ENCODE assay signal across 12 cellular contexts in the genomic region with DNA sequence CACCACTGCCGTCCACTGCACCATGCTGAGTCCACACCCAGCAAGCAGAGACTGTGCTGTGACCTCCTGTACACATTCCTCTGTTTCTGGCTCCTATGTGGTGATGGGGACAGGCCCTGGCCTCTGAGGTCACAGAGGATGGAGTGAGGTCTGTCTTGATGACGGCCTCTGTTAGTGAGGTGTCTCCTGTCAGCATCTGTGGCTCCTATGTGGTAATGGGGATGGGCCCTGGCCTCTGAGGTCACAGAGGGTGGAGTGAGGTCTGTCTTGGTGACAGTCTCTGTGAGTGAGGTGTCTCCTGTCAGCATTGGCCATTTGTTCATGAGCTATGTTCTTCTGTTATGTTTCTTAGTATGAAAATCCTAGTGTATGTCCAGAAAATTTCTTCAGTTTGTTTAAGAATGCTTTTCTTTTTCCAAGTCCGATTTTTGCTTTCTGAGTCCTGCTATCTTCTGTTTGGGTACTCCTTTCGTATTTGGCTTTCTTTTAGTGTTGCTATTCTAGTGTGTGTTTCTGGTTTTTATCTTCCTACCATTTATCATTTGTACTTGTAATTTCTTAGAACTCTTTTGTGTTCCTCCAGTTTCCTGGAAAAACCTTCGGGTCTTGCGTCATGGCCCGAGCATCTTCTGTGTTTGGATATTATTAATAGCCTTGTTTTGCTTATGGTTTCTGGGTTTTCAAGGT. TPM values are rescaled to one million over a fixed set of nuclear protein-coding genes. Genes with fewer than 3 reads are reported as not detected.
A peak's percentile ranks its signal among the peaks of the same experiment; 100 is the strongest.
DNase-seq lines count a peak whose midpoint lies in the region; ATAC-seq and TF ChIP-seq lines count a peak whose summit lies in the region.
"Had no signal": no experiment of that assay in that cellular context is flagged by ENCODE, and none has a peak within 500 bp of the region (broad histone marks: within the 10 kb centered on the region; RNA-seq: fewer than 3 reads in every experiment).

No MANE protein-coding gene starts in this region.

- H3K36me3 Mint-ChIP-seq in CD8-positive, alpha-beta memory T cell, result peaks cover 0 to 66% (median 5%) of the 10 kb centered on the region in 3 donors

- no peak overlapping the region for H3K4me3 ChIP-seq in CD8-positive, alpha-beta memory T cell (ENCODE audit: low read length)
- no peak overlapping the region for H3K4me3 ChIP-seq in Peyer's patch
- H3K4me3 ChIP-seq in esophagus muscularis mucosa, result peak overlapping the region in 1 of 4 donors; percentile 5
- H3K4me3 ChIP-seq in osteoblast (ENCODE audit: insufficient read depth, low read length), result no peak overlapping the region
- H3K4me3 ChIP-seq: hepatocyte had no signal

- DNase-seq in CD8-positive, alpha-beta memory T cell, result no peak
- DNase-seq in Peyer's patch, result peak in 1 of 3 donors; percentile 15
- no peak for DNase-seq in esophagus muscularis mucosa (ENCODE audit: extremely low spot score)
- peak; percentile 78 for DNase-seq in osteoblast (ENCODE audit: insufficient read length, low spot score, missing footprints)
- no peak for DNase-seq in retina
- DNase-seq in OCI-M2 (lab: John Stamatoyannopoulos, UW; ENCODE audit: unreplicated experiment), result no peak
- no peak for DNase-seq in glomerular visceral epithelial cell (ENCODE audit: extremely low spot score)
- DNase-seq: mesendoderm had no signal

- peaks cover 84% of the 10 kb centered on the region for H3K79me2 ChIP-seq in osteoblast (ENCODE audit: insufficient read depth, low read length)

- H3K4me1 ChIP-seq in CD8-positive, alpha-beta memory T cell (ENCODE audit: insufficient read depth, low read length), result peaks cover 25% of the 10 kb centered on the region
- H3K4me1 ChIP-seq in Peyer's patch (peaks cover 0 to 18% (median 0%) of the 10 kb centered on the region in 4 donors), esophagus muscularis mucosa (peaks cover 41 to 89% (median 76%) of the 10 kb centered on the region in 4 donors), osteoblast (ENCODE audit: insufficient read depth, low read length) (peaks cover under 1% of the 10 kb centered on the region)

- TF ChIP-seq POLR2A in Peyer's patch (IDR thresholded peaks at IDR 0.05) (no peak), esophagus muscularis mucosa (IDR thresholded peaks at IDR 0.05; ENCODE audit: low read depth) (no peak)

- peak; percentile 85 for TF ChIP-seq EP300 in esophagus muscularis mucosa (IDR thresholded peaks at IDR 0.05)

- H3K4me2 ChIP-seq in osteoblast (ENCODE audit: insufficient read depth, low read length), result no peak overlapping the region
- H3K4me2 ChIP-seq: hepatocyte had no signal

- POLR2A ChIA-PET in CD8-positive, alpha-beta memory T cell (lab: Charles Lee), result no interaction called here

- H2AFZ ChIP-seq in osteoblast (ENCODE audit: low read length), result no peak overlapping the region
- H2AFZ ChIP-seq: hepatocyte had no signal

- CTCF ChIA-PET in CD8-positive, alpha-beta memory T cell (lab: Charles Lee), result interaction anchor here (2.0 kb wide), 1 partner anchor 14 kb away, joined by 5 read pairs; no protein-coding TSS in a partner anchor

- no peak for ATAC-seq in GM19328 (IDR thresholded peaks at IDR 0.05; ENCODE audit: unreplicated experiment)
- ATAC-seq: HCT116 had no signal

- peaks cover 80% of the 10 kb centered on the region for H4K20me1 ChIP-seq in osteoblast (ENCODE audit: insufficient read depth, low read length)

- peak overlapping the region; percentile 74 for H3K27ac ChIP-seq in CD8-positive, alpha-beta memory T cell (ENCODE audit: low read depth, low read length)
- peak overlapping the region; percentile 40 to 79 (median 56) for H3K27ac ChIP-seq in Peyer's patch
- H3K27ac ChIP-seq in esophagus muscularis mucosa (replicated peaks in 1 of 4), result peak overlapping the region; percentile 75 to 87 (median 82)
- no peak overlapping the region for H3K27ac ChIP-seq in osteoblast (ENCODE audit: low read depth, low read length)
- H3K27ac ChIP-seq: hepatocyte had no signal

- no peaks in the 10 kb centered on the region for H3K27me3 ChIP-seq in CD8-positive, alpha-beta memory T cell (ENCODE audit: insufficient read depth, low read length, poor library complexity, severe bottlenecking)
- H3K27me3 ChIP-seq in Peyer's patch, result no peaks in the 10 kb centered on the region
- no peaks in the 10 kb centered on the region for H3K27me3 ChIP-seq in esophagus muscularis mucosa
- no peaks in the 10 kb centered on the region for H3K27me3 ChIP-seq in osteoblast (ENCODE audit: insufficient read depth, low read length)
- H3K27me3 ChIP-seq: hepatocyte had no signal

- H3K36me3 ChIP-seq in CD8-positive, alpha-beta memory T cell (ENCODE audit: insufficient read depth, low read length), result peaks cover 13% of the 10 kb centered on the region
- peaks cover 0 to 19% (median 0%) of the 10 kb centered on the region in 3 donors for H3K36me3 ChIP-seq in Peyer's patch
- H3K36me3 ChIP-seq in esophagus muscularis mucosa, result peaks cover 0 to 33% (median 23%) of the 10 kb centered on the region in 4 donors
- peaks cover 11% of the 10 kb centered on the region for H3K36me3 ChIP-seq in osteoblast (ENCODE audit: insufficient read depth, low read length)

- no peak for TF ChIP-seq CTCF in Peyer's patch (IDR thresholded peaks at IDR 0.05)
- TF ChIP-seq CTCF in esophagus muscularis mucosa (IDR thresholded peaks at IDR 0.05), result no peak
- TF ChIP-seq CTCF in osteoblast (IDR thresholded peaks at IDR 0.05; ENCODE audit: extremely low read depth, low read depth, low read length), result no peak

- no peaks in the 10 kb centered on the region for H3K9me3 ChIP-seq in CD8-positive, alpha-beta memory T cell (ENCODE audit: low read length)
- no peaks in the 10 kb centered on the region for H3K9me3 ChIP-seq in Peyer's patch
- no peaks in the 10 kb centered on the region for H3K9me3 ChIP-seq in esophagus muscularis mucosa
- no peaks in the 10 kb centered on the region for H3K9me3 ChIP-seq in osteoblast (ENCODE audit: low read depth, low read length)

- peak overlapping the region in 7 of 8 donors; percentile 4 to 90 (median 58) for H3K27ac Mint-ChIP-seq in CD8-positive, alpha-beta memory T cell
- H3K27ac Mint-ChIP-seq: activated naive CD4-positive, alpha-beta T cell treated with anti-CD3 and anti-CD28 coated beads, Interleukin-2, amount 50 U/mL, for 24 hours had no signal

- peak overlapping the region in 1 of 7 donors; percentile 24 for H3K4me3 Mint-ChIP-seq in CD8-positive, alpha-beta memory T cell
- H3K4me3 Mint-ChIP-seq: activated naive CD4-positive, alpha-beta T cell treated with anti-CD3 and anti-CD28 coated beads, Interleukin-2, amount 50 U/mL, for 24 hours had no signal

- 39% methylated on average over 7 of the region's 7 CpGs for WGBS in esophagus muscularis mucosa

- H3K4me1 Mint-ChIP-seq in CD8-positive, alpha-beta memory T cell, result peaks cover 24 to 57% (median 55%) of the 10 kb centered on the region in 3 donors

- no peaks in the 10 kb centered on the region for H3K9me3 Mint-ChIP-seq in CD8-positive, alpha-beta memory T cell
- H3K9me3 Mint-ChIP-seq: activated naive CD4-positive, alpha-beta T cell treated with anti-CD3 and anti-CD28 coated beads, Interleukin-2, amount 50 U/mL, for 24 hours had no signal

- intact Hi-C loops in esophagus muscularis mucosa (cut with DNase I), result no loop called here

- H3K27me3 Mint-ChIP-seq in CD8-positive, alpha-beta memory T cell, result no peaks in the 10 kb centered on the region
- H3K27me3 Mint-ChIP-seq: activated naive CD4-positive, alpha-beta T cell treated with anti-CD3 and anti-CD28 coated beads, Interleukin-2, amount 50 U/mL, for 24 hours had no signal

RNA-seq across cellular contexts. Expression of a gene that starts 13.4 kb away (rescaled TPM):
- 10 to 100 TPM; 27.0 to 28.4 TPM for total RNA-seq in CD8-positive, alpha-beta memory T cell
- polyA plus RNA-seq in CD8-positive, alpha-beta memory T cell, result 47.4 TPM
- total RNA-seq in Peyer's patch (10 to 100 TPM; 25.7 to 71.0 (median 38.4) TPM), esophagus muscularis mucosa (10 to 100 TPM; 26.6 to 41.0 (median 38.8) TPM), osteoblast (47.7 and 51.4 TPM in 2 replicates)

RNA-seq across cellular contexts. Expression of a gene that starts 13.5 kb away (rescaled TPM):
- total RNA-seq in CD8-positive, alpha-beta memory T cell, result 10 to 100 TPM; 23.1 to 25.8 TPM
- 28.0 TPM for polyA plus RNA-seq in CD8-positive, alpha-beta memory T cell
- total RNA-seq in Peyer's patch (10 to 100 TPM; 14.9 to 28.4 (median 20.7) TPM), esophagus muscularis mucosa (10 to 100 TPM; 10.8 to 18.4 (median 14.2) TPM), osteoblast (27.5 and 30.4 TPM in 2 replicates)
